Comparison of ENCODE assay signal across 2 cellular contexts in the genomic region with DNA sequence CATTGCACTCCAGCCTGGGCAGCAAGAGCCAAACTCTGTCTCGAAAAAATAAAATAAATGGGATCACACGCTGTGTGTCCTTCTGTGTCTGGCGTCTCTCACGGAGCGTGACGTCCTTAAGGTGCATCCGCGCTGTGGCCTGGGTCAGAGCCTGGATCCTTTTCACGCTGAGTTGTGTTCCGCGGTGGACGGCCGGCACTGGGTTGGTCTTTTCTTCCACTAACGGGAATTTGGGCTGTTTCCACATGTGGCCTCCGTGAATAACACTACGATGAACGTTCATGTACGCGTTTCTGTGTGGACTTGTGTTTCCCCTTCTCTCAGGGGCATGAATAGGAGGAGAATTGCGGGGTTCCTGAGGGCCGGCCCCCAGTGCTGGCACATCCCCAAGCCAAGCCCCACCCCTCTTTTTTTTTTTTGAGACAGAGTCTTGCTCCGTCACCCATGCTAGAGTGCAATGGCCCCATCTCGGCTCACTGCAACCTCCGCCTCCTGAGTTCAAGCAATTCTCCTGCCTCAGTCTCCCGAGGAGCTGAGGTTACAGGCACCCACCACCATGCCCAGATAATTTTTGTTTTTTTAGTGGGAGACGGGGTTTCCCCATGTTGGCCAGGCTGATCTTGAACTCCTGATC.
TF ChIP-seq lines count a peak whose summit lies in the region.

No MANE protein-coding gene starts in this region.

TF ChIP-seq in IMR-90, 13 proteins besides CTCF, POLR2A, EP300 and RAD21:
- TF ChIP-seq RFX5 (IDR thresholded peaks at IDR 0.05; ENCODE audit: low read depth, low read length) (no peak), CEBPB (IDR thresholded peaks at IDR 0.05; ENCODE audit: low read depth, low read length) (no peak), BHLHE40 (IDR thresholded peaks at IDR 0.05; ENCODE audit: low read depth, low read length) (no peak), RCOR1 (IDR thresholded peaks at IDR 0.05; ENCODE audit: insufficient replicate concordance, low read length) (no peak), SMC3 (IDR thresholded peaks at IDR 0.05; ENCODE audit: low read depth, low read length) (no peak), CHD1 (IDR thresholded peaks at IDR 0.05; ENCODE audit: low read depth, low read length) (no peak), NFE2L2 (IDR thresholded peaks at IDR 0.05; ENCODE audit: low read depth, low read length) (no peak), MAFK (IDR thresholded peaks at IDR 0.05; ENCODE audit: low read depth, low read length) (no peak), MXI1 (IDR thresholded peaks at IDR 0.05; ENCODE audit: borderline replicate concordance, low read depth, low read length) (no peak), MAZ (IDR thresholded peaks at IDR 0.05; ENCODE audit: borderline replicate concordance, low read depth, low read length) (no peak), FOS (IDR thresholded peaks at IDR 0.05; ENCODE audit: low read depth, low read length) (no peak)
- TF ChIP-seq, protein P1, sequence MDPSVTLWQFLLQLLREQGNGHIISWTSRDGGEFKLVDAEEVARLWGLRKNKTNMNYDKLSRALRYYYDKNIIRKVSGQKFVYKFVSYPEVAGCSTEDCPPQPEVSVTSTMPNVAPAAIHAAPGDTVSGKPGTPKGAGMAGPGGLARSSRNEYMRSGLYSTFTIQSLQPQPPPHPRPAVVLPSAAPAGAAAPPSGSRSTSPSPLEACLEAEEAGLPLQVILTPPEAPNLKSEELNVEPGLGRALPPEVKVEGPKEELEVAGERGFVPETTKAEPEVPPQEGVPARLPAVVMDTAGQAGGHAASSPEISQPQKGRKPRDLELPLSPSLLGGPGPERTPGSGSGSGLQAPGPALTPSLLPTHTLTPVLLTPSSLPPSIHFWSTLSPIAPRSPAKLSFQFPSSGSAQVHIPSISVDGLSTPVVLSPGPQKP (IDR thresholded peaks at IDR 0.05; ENCODE audit: borderline replicate concordance, low read depth, low read length), result no peak
- TF ChIP-seq, protein P2, sequence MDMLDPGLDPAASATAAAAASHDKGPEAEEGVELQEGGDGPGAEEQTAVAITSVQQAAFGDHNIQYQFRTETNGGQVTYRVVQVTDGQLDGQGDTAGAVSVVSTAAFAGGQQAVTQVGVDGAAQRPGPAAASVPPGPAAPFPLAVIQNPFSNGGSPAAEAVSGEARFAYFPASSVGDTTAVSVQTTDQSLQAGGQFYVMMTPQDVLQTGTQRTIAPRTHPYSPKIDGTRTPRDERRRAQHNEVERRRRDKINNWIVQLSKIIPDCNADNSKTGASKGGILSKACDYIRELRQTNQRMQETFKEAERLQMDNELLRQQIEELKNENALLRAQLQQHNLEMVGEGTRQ (IDR thresholded peaks at IDR 0.05; ENCODE audit: low read depth, low read length), result no peak

TF ChIP-seq in H1, 55 proteins besides CTCF, POLR2A, EP300 and RAD21:
- TF ChIP-seq, protein P2 (IDR thresholded peaks at IDR 0.05; ENCODE audit: low read length), result no peak
- TF ChIP-seq BCL11A (IDR thresholded peaks at IDR 0.05; ENCODE audit: low read depth in 2 of 2, low read length in 2 of 2), result no peak
- no peak for TF ChIP-seq KDM5A (IDR thresholded peaks at IDR 0.05; ENCODE audit: low read length)
- TF ChIP-seq, protein P3, sequence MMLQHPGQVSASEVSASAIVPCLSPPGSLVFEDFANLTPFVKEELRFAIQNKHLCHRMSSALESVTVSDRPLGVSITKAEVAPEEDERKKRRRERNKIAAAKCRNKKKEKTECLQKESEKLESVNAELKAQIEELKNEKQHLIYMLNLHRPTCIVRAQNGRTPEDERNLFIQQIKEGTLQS (IDR thresholded peaks at IDR 0.05; ENCODE audit: insufficient read depth, low read depth, low read length), result no peak
- no peak for TF ChIP-seq HDAC6 (IDR thresholded peaks at IDR 0.05; ENCODE audit: low read depth, low read length)
- no peak for TF ChIP-seq CEBPB (IDR thresholded peaks at IDR 0.05; ENCODE audit: low read depth, low read length)
- TF ChIP-seq RXRA (IDR thresholded peaks at IDR 0.05; ENCODE audit: insufficient read depth, low read depth, low read length), result no peak
- no peak for TF ChIP-seq YY1 (IDR thresholded peaks at IDR 0.05; ENCODE audit: low read depth, low read length)
- TF ChIP-seq SP4 (IDR thresholded peaks at IDR 0.05; ENCODE audit: low read length), result no peak
- no peak for TF ChIP-seq RFX5 (IDR thresholded peaks at IDR 0.05; ENCODE audit: borderline replicate concordance, low read depth, low read length)
- no peak for TF ChIP-seq SP2 (IDR thresholded peaks at IDR 0.05; ENCODE audit: low read length)
- TF ChIP-seq RBBP5 (IDR thresholded peaks at IDR 0.05; ENCODE audit: borderline replicate concordance, low read depth, low read length), result no peak
- no peak for TF ChIP-seq CREB1 (IDR thresholded peaks at IDR 0.05)
TF ChIP-seq in H1: peak in this region for 0.
